Comparison of ENCODE assay signal across 24 cellular contexts in genomic region chr19:46909356-46909755, GRCh38. TPM values are rescaled to one million over a fixed set of nuclear protein-coding genes. Genes with fewer than 3 reads are reported as not detected.
DNase-seq lines count a peak whose midpoint lies in the region; ATAC-seq, FAIRE-seq and TF ChIP-seq lines count a peak whose summit lies in the region.
"Had no signal": no experiment of that assay in that cellular context is flagged by ENCODE, and none has a peak within 500 bp of the region (broad histone marks: within the 10 kb centered on the region; RNA-seq: fewer than 3 reads in every experiment).

No MANE protein-coding gene starts in this region.

- H3K56ac ChIP-seq in IMR-90 (ENCODE audit: extremely low read depth, insufficient read depth, low read length), result no peak overlapping the region

- intact Hi-C loops in CD4-positive, alpha-beta memory T cell (cut with micrococcal nuclease), result no loop called here
- intact Hi-C loops in IMR-90 (cut with micrococcal nuclease), result no loop called here
- intact Hi-C loops in sciatic nerve (cut with DNase I), result no loop called here
- intact Hi-C loops in posterior cingulate gyrus (cut with DNase I), result no loop called here

- peaks cover 22 to 79% of the 10 kb centered on the region in 2 experiments for H3K79me1 ChIP-seq in IMR-90 (ENCODE audit: low read depth in 1 of 2, low read length in 2 of 2)

- TF ChIP-seq CTCF in IMR-90 (conservative IDR thresholded peaks at IDR 0.05; ENCODE audit: low read depth, low read length) (no peak), glutamatergic neuron (IDR thresholded peaks at IDR 0.05; ENCODE audit: partially characterized antibody, unreplicated experiment) (no peak), D721Med (IDR thresholded peaks at IDR 0.05; ENCODE audit: insufficient read depth, missing control alignments) (no peak)

- H2AK9ac ChIP-seq in IMR-90 (replicated peaks; ENCODE audit: low read depth, low read length, poor library complexity), result no peak overlapping the region

- DNase-seq in CD4-positive, alpha-beta memory T cell, result no peak
- DNase-seq in IMR-90 (no peak), glutamatergic neuron (no peak), sciatic nerve (ENCODE audit: low spot score) (no peak), posterior cingulate gyrus (no peak), D721Med (ENCODE audit: insufficient read length, low spot score) (no peak)
- DNase-seq: Calu3; CD8-positive, alpha-beta memory T cell; EL; GF-D8; MV-4-11; NCI-H1417; NCI-H1694 treated with DMSO at 0.1 percent for 48 hours; NCI-H2081 treated with DMSO at 0.1 percent for 48 hours; NCI-H2171 treated with DMSO at 0.1 percent for 48 hours; NCI-H524 treated with DMSO at 0.1 percent for 48 hours; NCI-H82; PC-3; RPMI8226; SHP77 treated with DMSO at 0.1 percent for 48 hours had no signal

- no peak overlapping the region for H4K91ac ChIP-seq in IMR-90 (ENCODE audit: insufficient read depth, low read depth, low read length)

- no peak overlapping the region for H3K14ac ChIP-seq in IMR-90 (replicated peaks; ENCODE audit: low read depth, low read length)

- no TSS peak for BruUV-seq in IMR-90 (replicated peaks; lab: Mats Ljungman, UMichigan)

- H3K36me3 Mint-ChIP-seq in CD4-positive, alpha-beta memory T cell, result peaks cover 0 to 4% of the 10 kb centered on the region in 2 donors
- no peaks in the 10 kb centered on the region for H3K36me3 Mint-ChIP-seq in glutamatergic neuron (ENCODE audit: unreplicated experiment)

- H4K5ac ChIP-seq in IMR-90 (ENCODE audit: low read depth, low read length), result no peak overlapping the region

- ATAC-seq in IMR-90 (ENCODE audit: low read depth) (no peak), sciatic nerve (peak; percentile 37), GM21786 (IDR thresholded peaks at IDR 0.05; ENCODE audit: unreplicated experiment) (no peak)
- ATAC-seq: PC-3 had no signal

- in situ Hi-C loops in IMR-90 (cut with MboI; ENCODE audit: low sequenced_read_pairs), result no loop called here

- H3K4me3 Mint-ChIP-seq in CD4-positive, alpha-beta memory T cell, result peak overlapping the region in 1 of 8 donors; percentile 0
- no peak overlapping the region for H3K4me3 Mint-ChIP-seq in glutamatergic neuron (ENCODE audit: unreplicated experiment)

- no peak overlapping the region for H4K8ac ChIP-seq in IMR-90 (ENCODE audit: low read depth in 2 of 2, low read length in 2 of 2)

- no peak for FAIRE-seq in D721Med (lab: Jason Lieb, UNC)
- FAIRE-seq: H54 had no signal

- WGBS in IMR-90 (ENCODE audit: extremely low coverage in 2 of 2, insufficient read length in 1 of 2), 2 experiments, result no CpG with 5 or more reads among the region's 4 CpGs

- no peaks in the 10 kb centered on the region for H3K27me3 ChIP-seq in CD4-positive, alpha-beta memory T cell (ENCODE audit: insufficient read depth, low read length)
- no peaks in the 10 kb centered on the region for H3K27me3 ChIP-seq in IMR-90 (ENCODE audit: control insufficient read depth, insufficient read depth, low read length)

- no peaks in the 10 kb centered on the region for H3K36me3 ChIP-seq in CD4-positive, alpha-beta memory T cell (ENCODE audit: insufficient read depth, low read length)
- no peaks in the 10 kb centered on the region for H3K36me3 ChIP-seq in IMR-90 (ENCODE audit: control insufficient read depth, insufficient read depth, low read length)

- H2AFZ ChIP-seq in IMR-90 (replicated peaks; ENCODE audit: low read length, poor library complexity), result no peak overlapping the region

- H3K4ac ChIP-seq in IMR-90 (ENCODE audit: low read depth, low read length), result no peak overlapping the region

- no peak overlapping the region for H3K4me3 ChIP-seq in CD4-positive, alpha-beta memory T cell (ENCODE audit: low read length in 2 of 2)
- no peak overlapping the region for H3K4me3 ChIP-seq in IMR-90 (ENCODE audit: insufficient read depth, low read depth, low read length)
- H3K4me3 ChIP-seq: SK-N-MC had no signal

- POLR2A ChIA-PET in CD4-positive, alpha-beta memory T cell (lab: Charles Lee; ENCODE audit: partially characterized antibody), result interaction anchor here (0.6 to 1.2 kb wide), 3 partner anchors 10 to 15 kb away, joined by 3 read pairs; no protein-coding TSS in a partner anchor
- POLR2A ChIA-PET in IMR-90 (lab: Charles Lee; ENCODE audit: unreplicated experiment), result no interaction called here

- peaks cover 33% of the 10 kb centered on the region for H4K20me1 ChIP-seq in IMR-90 (ENCODE audit: insufficient read depth, low read length)

- H3K4me1 Mint-ChIP-seq in CD4-positive, alpha-beta memory T cell, result peaks cover 36 to 60% (median 47%) of the 10 kb centered on the region in 4 donors
- peaks cover 24% of the 10 kb centered on the region for H3K4me1 Mint-ChIP-seq in glutamatergic neuron (ENCODE audit: low read depth, unreplicated experiment)

- peaks cover 47% of the 10 kb centered on the region for H3K4me1 ChIP-seq in CD4-positive, alpha-beta memory T cell (ENCODE audit: insufficient read depth, low read length)
- H3K4me1 ChIP-seq in IMR-90 (ENCODE audit: control insufficient read depth, insufficient read depth, low read length), result peaks cover 12% of the 10 kb centered on the region

- TF ChIP-seq POLR2A in IMR-90 (IDR thresholded peaks at IDR 0.05; ENCODE audit: low read depth, low read length), result no peak

- no peak for TF ChIP-seq RAD21 in IMR-90 (IDR thresholded peaks at IDR 0.05; ENCODE audit: low read length)

- H3K4me2 ChIP-seq in IMR-90 (ENCODE audit: low read depth, low read length), result no peak overlapping the region

- H3K27me3 Mint-ChIP-seq in CD4-positive, alpha-beta memory T cell, result no peaks in the 10 kb centered on the region
- peaks cover 5% of the 10 kb centered on the region for H3K27me3 Mint-ChIP-seq in glutamatergic neuron (ENCODE audit: unreplicated experiment)
- H3K27me3 Mint-ChIP-seq: CD8-positive, alpha-beta memory T cell; IgD-negative memory B cell had no signal

- no peak overlapping the region for H2BK20ac ChIP-seq in IMR-90 (ENCODE audit: low read depth, low read length)

- no peaks in the 10 kb centered on the region for H3K9me3 ChIP-seq in CD4-positive, alpha-beta memory T cell (ENCODE audit: control insufficient read depth in 1 of 2, low read length in 2 of 2)
- H3K9me3 ChIP-seq in IMR-90 (ENCODE audit: control insufficient read depth, insufficient read depth, low read length), result no peaks in the 10 kb centered on the region

- CTCF ChIA-PET in CD4-positive, alpha-beta memory T cell (lab: Charles Lee; ENCODE audit: partially characterized antibody), result no interaction called here
- CTCF ChIA-PET in IMR-90 (lab: Yijun Ruan, JAX), result interaction anchor here (1.1 kb wide), 1 partner anchor 13 kb away, joined by 3 read pairs; no protein-coding TSS in a partner anchor

- no peak overlapping the region for H3K9ac ChIP-seq in IMR-90 (ENCODE audit: low read depth, low read length)

- no peak overlapping the region for H2BK15ac ChIP-seq in IMR-90 (ENCODE audit: low read depth, low read length)

- H3K23ac ChIP-seq in IMR-90 (ENCODE audit: low read depth, low read length), result peak overlapping the region; percentile 7; the same call in 1 of the 2 replicates

- no peaks in the 10 kb centered on the region for H3K9me3 Mint-ChIP-seq in CD4-positive, alpha-beta memory T cell
- H3K9me3 Mint-ChIP-seq in glutamatergic neuron (ENCODE audit: unreplicated experiment), result peaks cover 4% of the 10 kb centered on the region
- H3K9me3 Mint-ChIP-seq: CD8-positive, alpha-beta memory T cell had no signal

- H2AK5ac ChIP-seq in IMR-90 (ENCODE audit: low read depth, low read length), result no peak overlapping the region

- H2BK5ac ChIP-seq in IMR-90 (ENCODE audit: low read depth, low read length, poor library complexity, severe bottlenecking), result no peak overlapping the region

- H3K9me1 ChIP-seq in IMR-90 (ENCODE audit: insufficient read depth, low read length), result peaks cover 12% of the 10 kb centered on the region

- no peak overlapping the region for H3K18ac ChIP-seq in IMR-90 (ENCODE audit: low read depth, low read length)

- no peak overlapping the region for H3K27ac ChIP-seq in CD4-positive, alpha-beta memory T cell (ENCODE audit: low read depth, low read length)
- no peak overlapping the region for H3K27ac ChIP-seq in IMR-90 (ENCODE audit: insufficient read depth, low read length)

- dilution Hi-C loops in IMR-90 (cut with HindIII; ENCODE audit: low sequenced_read_pairs, unreplicated experiment), result no loop called here

- H2BK120ac ChIP-seq in IMR-90 (ENCODE audit: low read depth, low read length), result no peak overlapping the region

- peak overlapping the region in 4 of 7 donors; percentile 0 to 80 (median 43) for H3K27ac Mint-ChIP-seq in CD4-positive, alpha-beta memory T cell
- H3K27ac Mint-ChIP-seq in glutamatergic neuron (ENCODE audit: unreplicated experiment), result peak overlapping the region; percentile 20
- H3K27ac Mint-ChIP-seq: IgD-negative memory B cell had no signal

TF ChIP-seq in IMR-90, 13 proteins besides CTCF, POLR2A, EP300 and RAD21 (continues in another document):
- no peak for TF ChIP-seq NFE2L2 (IDR thresholded peaks at IDR 0.05; ENCODE audit: low read depth, low read length)
- TF ChIP-seq CEBPB (IDR thresholded peaks at IDR 0.05; ENCODE audit: low read depth, low read length), result no peak
- TF ChIP-seq USF2 (IDR thresholded peaks at IDR 0.05; ENCODE audit: low read depth, low read length), result no peak
- no peak for TF ChIP-seq CHD1 (IDR thresholded peaks at IDR 0.05; ENCODE audit: low read depth, low read length)
- TF ChIP-seq SMC3 (IDR thresholded peaks at IDR 0.05; ENCODE audit: low read depth, low read length), result no peak
- TF ChIP-seq RCOR1 (IDR thresholded peaks at IDR 0.05; ENCODE audit: insufficient replicate concordance, low read length), result no peak

RNA-seq across cellular contexts. Expression of gene ARHGAP35, which starts 48.6 kb away (rescaled TPM):
- total RNA-seq in CD4-positive, alpha-beta memory T cell, result 10 to 100 TPM; 47.5 to 49.0 TPM
- 10 to 100 TPM in 1 of 2 donors, 1 to 10 TPM in 1; 1.1 to 10.6 TPM for polyA plus RNA-seq in CD4-positive, alpha-beta memory T cell
- 28.9 and 29.0 TPM in 2 replicates for total RNA-seq in IMR-90 (2012; rRNA removed)
- polyA plus RNA-seq in IMR-90 (2012; rRNA removed), result 16.4 and 18.7 TPM in 2 replicates
- polyA plus RNA-seq in IMR-90 (2012; cell fraction: cytosol; rRNA removed), result 10.3 and 12.5 TPM in 2 replicates
- 17.8 and 19.1 TPM in 2 replicates for polyA plus RNA-seq in IMR-90 (2012; cell fraction: nucleus; rRNA removed; ENCODE audit: low replicate concordance)
- total RNA-seq in glutamatergic neuron (ENCODE audit: unreplicated experiment), result 127 TPM
- total RNA-seq in sciatic nerve, result 67.0 TPM

RNA-seq across cellular contexts. Expression of gene AP2S1, which starts 58.7 kb away (rescaled TPM):
- total RNA-seq in CD4-positive, alpha-beta memory T cell, result 10 to 100 TPM; 40.7 to 42.1 TPM
- polyA plus RNA-seq in CD4-positive, alpha-beta memory T cell, result 10 to 100 TPM; 62.4 to 67.6 TPM
- total RNA-seq in IMR-90 (2012; rRNA removed) (134 and 144 TPM in 2 replicates), glutamatergic neuron (ENCODE audit: unreplicated experiment) (95.4 TPM), sciatic nerve (59.7 TPM)
- polyA plus RNA-seq in IMR-90 (2012; rRNA removed), result 274 and 374 TPM in 2 replicates
- 459 and 604 TPM in 2 replicates for polyA plus RNA-seq in IMR-90 (2012; cell fraction: cytosol; rRNA removed)
- polyA plus RNA-seq in IMR-90 (2012; cell fraction: nucleus; rRNA removed; ENCODE audit: low replicate concordance), result 129 and 153 TPM in 2 replicates
